Comparison of ENCODE assay signal across 12 cellular contexts in genomic region chr17:81700353-81701287, GRCh38. TPM values are rescaled to one million over a fixed set of nuclear protein-coding genes. Genes with fewer than 3 reads are reported as not detected.
A peak's percentile ranks its signal among the peaks of the same experiment; 100 is the strongest.
DNase-seq lines count a peak whose midpoint lies in the region; ATAC-seq and TF ChIP-seq lines count a peak whose summit lies in the region.
"Had no signal": no experiment of that assay in that cellular context is flagged by ENCODE, and none has a peak within 500 bp of the region (broad histone marks: within the 10 kb centered on the region; RNA-seq: fewer than 3 reads in every experiment).

No MANE protein-coding gene starts in this region.

- peaks cover 48% of the 10 kb centered on the region for H3F3A ChIP-seq in SK-N-SH (replicated peaks; ENCODE audit: insufficient read depth)

- CTCF ChIA-PET in SK-N-SH (lab: Yijun Ruan, JAX) = interaction anchor here (0.8 to 2.4 kb wide), 2 partner anchors 15 to 169 kb away, joined by 3 to 10 read pairs; no protein-coding TSS in a partner anchor
- CTCF ChIA-PET in activated CD8-positive, alpha-beta T cell treated with anti-CD3 and anti-CD28 coated beads for 36 hours (lab: Charles Lee) = interaction anchor here (0.7 to 1.7 kb wide), 3 partner anchors 9 to 134 kb away, joined by 3 to 4 read pairs (median 3); no protein-coding TSS in a partner anchor

- no peaks in the 10 kb centered on the region for H3K9me2 ChIP-seq in SK-N-SH

- no peaks in the 10 kb centered on the region for H3K9me3 ChIP-seq in SK-N-SH

- peak overlapping the region; percentile 97; the same call in 1 of the 2 replicates for H3K4me2 ChIP-seq in SK-N-SH

- H3K4me1 ChIP-seq in SK-N-SH (ENCODE audit: control insufficient read depth in 1 of 2, insufficient read depth in 2 of 2, low read depth in 1 of 2, low read length in 1 of 2) = peaks cover 14 to 29% of the 10 kb centered on the region in 2 experiments; a peak in 3 of 4 replicates

- H2AFZ ChIP-seq in SK-N-SH (ENCODE audit: low read depth) = no peak overlapping the region

- H3K4me3 ChIP-seq in SK-N-SH (ENCODE audit: low read depth in 2 of 2, low read length in 1 of 2) = no peak overlapping the region
- H3K4me3 ChIP-seq: skin epidermis had no signal

- TF ChIP-seq CTCF in SK-N-SH (IDR thresholded peaks at IDR 0.05) = no peak
- no peak for TF ChIP-seq CTCF in HFFc6 (IDR thresholded peaks at IDR 0.05)
- TF ChIP-seq CTCF in activated CD8-positive, alpha-beta T cell treated with anti-CD3 and anti-CD28 coated beads for 36 hours (IDR thresholded peaks at IDR 0.05) = no peak

- no peak for TF ChIP-seq RAD21 in SK-N-SH (IDR thresholded peaks at IDR 0.05; ENCODE audit: low read length)

- no peaks in the 10 kb centered on the region for H3K9me3 Mint-ChIP-seq in HFFc6
- no peaks in the 10 kb centered on the region for H3K9me3 Mint-ChIP-seq in activated CD8-positive, alpha-beta T cell treated with anti-CD3 and anti-CD28 coated beads for 36 hours
- H3K9me3 Mint-ChIP-seq in natural killer cell treated with Interleukin-12 subunit alpha and Interleukin-12 subunit beta and Interleukin-15 and Interleukin-18, amount 100 ng/mL, for 72 hours = no peaks in the 10 kb centered on the region

- intact Hi-C loops in activated CD8-positive, alpha-beta T cell treated with anti-CD3 and anti-CD28 coated beads for 36 hours (cut with micrococcal nuclease) = no loop called here

- no peak overlapping the region; a peak in 1 of 4 replicates for H3K27ac ChIP-seq in SK-N-SH (ENCODE audit: low read depth in 2 of 2, low read length in 1 of 2)
- H3K27ac ChIP-seq in caudate nucleus (ENCODE audit: low read depth, low read length) = no peak overlapping the region

- no peak overlapping the region; the same call in 1 of the 2 replicates for H3K9ac ChIP-seq in SK-N-SH

- peaks cover 11% of the 10 kb centered on the region for H3K27me3 Mint-ChIP-seq in HFFc6 (ENCODE audit: insufficient read depth)
- no peaks in the 10 kb centered on the region for H3K27me3 Mint-ChIP-seq in activated CD8-positive, alpha-beta T cell treated with anti-CD3 and anti-CD28 coated beads for 36 hours
- no peaks in the 10 kb centered on the region for H3K27me3 Mint-ChIP-seq in natural killer cell treated with Interleukin-12 subunit alpha and Interleukin-12 subunit beta and Interleukin-15 and Interleukin-18, amount 100 ng/mL, for 72 hours

- H4K20me1 ChIP-seq in SK-N-SH (ENCODE audit: insufficient read depth) = peaks cover 44% of the 10 kb centered on the region

- ATAC-seq in SK-N-SH treated with all-trans-retinoic acid at 6 μM for 48 hours (no peak), HG03095 (IDR thresholded peaks at IDR 0.05; ENCODE audit: unreplicated experiment) (no peak), esophagus mucosa (no peak)
- ATAC-seq in activated CD8-positive, alpha-beta T cell treated with anti-CD3 and anti-CD28 coated beads for 36 hours = no peak
- no peak for ATAC-seq in natural killer cell treated with Interleukin-12 subunit alpha and Interleukin-12 subunit beta and Interleukin-15 and Interleukin-18, amount 100 ng/mL, for 72 hours

- H3K36me3 Mint-ChIP-seq in HFFc6 (ENCODE audit: low read depth) = peaks cover 39% of the 10 kb centered on the region
- H3K36me3 Mint-ChIP-seq in activated CD8-positive, alpha-beta T cell treated with anti-CD3 and anti-CD28 coated beads for 36 hours (ENCODE audit: low read depth) = peaks cover 54% of the 10 kb centered on the region
- H3K36me3 Mint-ChIP-seq in natural killer cell treated with Interleukin-12 subunit alpha and Interleukin-12 subunit beta and Interleukin-15 and Interleukin-18, amount 100 ng/mL, for 72 hours = peaks cover 7% of the 10 kb centered on the region

- H3K4me3 Mint-ChIP-seq in HFFc6 = 0 out of 2 replicates have a peak overlapping the region, but pooled peaks have one; percentile 1
- H3K4me3 Mint-ChIP-seq in activated CD8-positive, alpha-beta T cell treated with anti-CD3 and anti-CD28 coated beads for 36 hours = peak overlapping the region; percentile 94
- H3K4me3 Mint-ChIP-seq in natural killer cell treated with Interleukin-12 subunit alpha and Interleukin-12 subunit beta and Interleukin-15 and Interleukin-18, amount 100 ng/mL, for 72 hours = peak overlapping the region; percentile 36

- DNase-seq in SK-N-SH (no peak), HFFc6 (no peak), caudate nucleus (lab: John Stamatoyannopoulos, UW) (no peak)
- DNase-seq in activated CD8-positive, alpha-beta T cell treated with anti-CD3 and anti-CD28 coated beads for 36 hours = no peak
- no peak for DNase-seq in natural killer cell treated with Interleukin-12 subunit alpha and Interleukin-12 subunit beta and Interleukin-15 and Interleukin-18, amount 100 ng/mL, for 72 hours (ENCODE audit: low spot score)
- DNase-seq: activated CD4-positive, alpha-beta T cell treated with anti-CD3 and anti-CD28 coated beads, Interleukin-2, amount 50 U/mL, for 1 hour; aorta; RPMI8226 had no signal

- TF ChIP-seq EP300 in SK-N-SH (IDR thresholded peaks at IDR 0.05; ENCODE audit: borderline replicate concordance in 1 of 2, low read depth in 1 of 2, low read length in 1 of 2) = no peak

- no peaks in the 10 kb centered on the region for H3K27me3 ChIP-seq in SK-N-SH (ENCODE audit: insufficient read depth)

- H3K36me3 ChIP-seq in SK-N-SH (replicated peaks in 1 of 2; ENCODE audit: control insufficient read depth in 1 of 2, insufficient read depth in 2 of 2, low read length in 1 of 2) = peaks cover 54 to 63% of the 10 kb centered on the region in 2 experiments

- H3K4me1 Mint-ChIP-seq in HFFc6 (ENCODE audit: low read depth) = peaks cover 20% of the 10 kb centered on the region
- peaks cover 20% of the 10 kb centered on the region for H3K4me1 Mint-ChIP-seq in activated CD8-positive, alpha-beta T cell treated with anti-CD3 and anti-CD28 coated beads for 36 hours (ENCODE audit: low read depth)
- peaks cover 15 to 22% of the 10 kb centered on the region in 2 donors for H3K4me1 Mint-ChIP-seq in natural killer cell treated with Interleukin-12 subunit alpha and Interleukin-12 subunit beta and Interleukin-15 and Interleukin-18, amount 100 ng/mL, for 72 hours (ENCODE audit: low read depth in 2 of 2)

- H3K27ac Mint-ChIP-seq in HFFc6 = peak overlapping the region; percentile 98; the same call in 1 of the 2 replicates
- H3K27ac Mint-ChIP-seq in activated CD8-positive, alpha-beta T cell treated with anti-CD3 and anti-CD28 coated beads for 36 hours = peak overlapping the region; percentile 31
- H3K27ac Mint-ChIP-seq in natural killer cell treated with Interleukin-12 subunit alpha and Interleukin-12 subunit beta and Interleukin-15 and Interleukin-18, amount 100 ng/mL, for 72 hours = peak overlapping the region; percentile 56 to 95

- WGBS in SK-N-SH (ENCODE audit: low lambda C conversion rate) = 95% methylated on average over 24 of the region's 25 CpGs

- POLR2A ChIA-PET in SK-N-SH (lab: Yijun Ruan, JAX) = interaction anchor here (1.0 to 4.1 kb wide), 2 partner anchors 16 to 17 kb away, joined by 3 to 33 read pairs; partner anchors contain the start of genes ARL16 and HGS
- POLR2A ChIA-PET in activated CD8-positive, alpha-beta T cell treated with anti-CD3 and anti-CD28 coated beads for 36 hours (lab: Charles Lee) = interaction anchor here (0.9 to 4.9 kb wide), 2 partner anchors 15 kb away, joined by 3 to 73 read pairs; partner anchors contain the start of genes ARL16 and HGS

- peaks cover 96% of the 10 kb centered on the region for H3K79me2 ChIP-seq in SK-N-SH (ENCODE audit: insufficient read depth)

RNA-seq across cellular contexts. Expression of gene MRPL12, which starts 2.5 kb away (rescaled TPM):
- polyA plus RNA-seq in SK-N-SH (2012; rRNA removed) = 255 and 322 TPM in 2 replicates
- polyA plus RNA-seq in SK-N-SH (2012; cell fraction: cytosol; rRNA removed) = 191 and 244 TPM in 2 replicates
- polyA plus RNA-seq in SK-N-SH (2012; cell fraction: nucleus; rRNA removed) = 113 and 204 TPM in 2 replicates
- total RNA-seq in HFFc6 (2021; fragmentation: NEBNext Ultra II Directional; extraction: Animal tissue kit (Norgen Biotek cat#: 25700)) = 100 to 1,000 TPM; 105 to 124 (median 113) TPM
- total RNA-seq in activated CD8-positive, alpha-beta T cell treated with anti-CD3 and anti-CD28 coated beads for 36 hours = 100 to 1,000 TPM; 149 to 152 TPM
- total RNA-seq in natural killer cell treated with Interleukin-12 subunit alpha and Interleukin-12 subunit beta and Interleukin-15 and Interleukin-18, amount 100 ng/mL, for 72 hours = 100 to 1,000 TPM in 1 of 2 donors, 10 to 100 TPM in 1; 98.7 to 226 TPM
- 89.5 TPM for total RNA-seq in esophagus mucosa

RNA-seq across cellular contexts. Expression of gene SLC25A10, which starts 11.5 kb away (rescaled TPM):
- polyA plus RNA-seq in SK-N-SH (2012; rRNA removed) = 29.9 and 34.7 TPM in 2 replicates
- 11.7 and 21.7 TPM in 2 replicates for polyA plus RNA-seq in SK-N-SH (2012; cell fraction: cytosol; rRNA removed)
- polyA plus RNA-seq in SK-N-SH (2012; cell fraction: nucleus; rRNA removed) = 44.0 and 46.7 TPM in 2 replicates
- 10 to 100 TPM; 13.2 to 21.9 (median 17.1) TPM for total RNA-seq in HFFc6 (2021; fragmentation: NEBNext Ultra II Directional; extraction: Animal tissue kit (Norgen Biotek cat#: 25700))
- total RNA-seq in activated CD8-positive, alpha-beta T cell treated with anti-CD3 and anti-CD28 coated beads for 36 hours = 10 to 100 TPM; 29.4 to 30.5 TPM
- 10 to 100 TPM; 17.5 to 36.3 TPM for total RNA-seq in natural killer cell treated with Interleukin-12 subunit alpha and Interleukin-12 subunit beta and Interleukin-15 and Interleukin-18, amount 100 ng/mL, for 72 hours
- 37.2 TPM for total RNA-seq in esophagus mucosa

RNA-seq across cellular contexts. Expression of gene HGS, which starts 16.8 kb away (rescaled TPM):
- polyA plus RNA-seq in SK-N-SH (2012; rRNA removed) = 184 and 192 TPM in 2 replicates
- polyA plus RNA-seq in SK-N-SH (2012; cell fraction: cytosol; rRNA removed) = 53.4 and 74.7 TPM in 2 replicates
- polyA plus RNA-seq in SK-N-SH (2012; cell fraction: nucleus; rRNA removed) = 726 and 951 TPM in 2 replicates
- total RNA-seq in HFFc6 (2021; fragmentation: NEBNext Ultra II Directional; extraction: Animal tissue kit (Norgen Biotek cat#: 25700)) = 100 to 1,000 TPM; 106 to 127 (median 116) TPM
- total RNA-seq in activated CD8-positive, alpha-beta T cell treated with anti-CD3 and anti-CD28 coated beads for 36 hours = 100 to 1,000 TPM in 1 of 2 experiments, 10 to 100 TPM in 1; 98.9 to 113 TPM
- 100 to 1,000 TPM; 140 to 220 TPM for total RNA-seq in natural killer cell treated with Interleukin-12 subunit alpha and Interleukin-12 subunit beta and Interleukin-15 and Interleukin-18, amount 100 ng/mL, for 72 hours
- total RNA-seq in esophagus mucosa = 62.5 TPM

RNA-seq across cellular contexts. Expression of gene ARL16, which starts 17.0 kb away (rescaled TPM):
- 148 and 166 TPM in 2 replicates for polyA plus RNA-seq in SK-N-SH (2012; rRNA removed)
- polyA plus RNA-seq in SK-N-SH (2012; cell fraction: cytosol; rRNA removed) = 127 and 132 TPM in 2 replicates
- 281 and 480 TPM in 2 replicates for polyA plus RNA-seq in SK-N-SH (2012; cell fraction: nucleus; rRNA removed)
- 10 to 100 TPM; 39.4 to 50.5 (median 46.7) TPM for total RNA-seq in HFFc6 (2021; fragmentation: NEBNext Ultra II Directional; extraction: Animal tissue kit (Norgen Biotek cat#: 25700))
- 10 to 100 TPM; 22.3 to 23.5 TPM for total RNA-seq in activated CD8-positive, alpha-beta T cell treated with anti-CD3 and anti-CD28 coated beads for 36 hours
- 10 to 100 TPM; 35.5 to 54.7 TPM for total RNA-seq in natural killer cell treated with Interleukin-12 subunit alpha and Interleukin-12 subunit beta and Interleukin-15 and Interleukin-18, amount 100 ng/mL, for 72 hours
- total RNA-seq in esophagus mucosa = 24.3 TPM

RNA-seq across cellular contexts. Expression of gene CCDC137, which starts 34.1 kb away (rescaled TPM):
- polyA plus RNA-seq in SK-N-SH (2012; rRNA removed) = 55.1 and 62.4 TPM in 2 replicates
- 50.3 and 52.9 TPM in 2 replicates for polyA plus RNA-seq in SK-N-SH (2012; cell fraction: cytosol; rRNA removed)
- polyA plus RNA-seq in SK-N-SH (2012; cell fraction: nucleus; rRNA removed) = 72.5 and 89.0 TPM in 2 replicates
- total RNA-seq in HFFc6 (2021; fragmentation: NEBNext Ultra II Directional; extraction: Animal tissue kit (Norgen Biotek cat#: 25700)) = 10 to 100 TPM; 22.8 to 28.8 (median 25.2) TPM
- 10 to 100 TPM; 34.1 to 37.2 TPM for total RNA-seq in activated CD8-positive, alpha-beta T cell treated with anti-CD3 and anti-CD28 coated beads for 36 hours
- total RNA-seq in natural killer cell treated with Interleukin-12 subunit alpha and Interleukin-12 subunit beta and Interleukin-15 and Interleukin-18, amount 100 ng/mL, for 72 hours = 10 to 100 TPM; 38.0 to 90.1 TPM
- 21.4 TPM for total RNA-seq in esophagus mucosa

Comparison
In these comparisons a context has a peak if more than half of its experiments do, and no peak if none do; other contexts are left out.
1. H3K27ac Mint-ChIP-seq: peak in every context shown above with its lines; median percentile 98 in HFFc6; 76 in natural killer cell treated with Interleukin-12 subunit alpha and Interleukin-12 subunit beta and Interleukin-15 and Interleukin-18, amount 100 ng/mL, for 72 hours; 31 in activated CD8-positive, alpha-beta T cell treated with anti-CD3 and anti-CD28 coated beads for 36 hours.
2. H3K4me3 Mint-ChIP-seq: peak in every context shown above with its lines; median percentile 94 in activated CD8-positive, alpha-beta T cell treated with anti-CD3 and anti-CD28 coated beads for 36 hours; 36 in natural killer cell treated with Interleukin-12 subunit alpha and Interleukin-12 subunit beta and Interleukin-15 and Interleukin-18, amount 100 ng/mL, for 72 hours; 1 in HFFc6.